ENCODE assay signal across 22 cellular contexts in genomic region chr16:48947371-48947713, GRCh38.
DNase-seq lines count a peak whose midpoint lies in the region; ATAC-seq, FAIRE-seq and TF ChIP-seq lines count a peak whose summit lies in the region.
"Had no signal": no experiment of that assay in that cellular context is flagged by ENCODE, and none has a peak within 500 bp of the region (broad histone marks: within the 10 kb centered on the region; RNA-seq: fewer than 3 reads in every experiment).

No MANE protein-coding gene starts in this region.

- H3K27ac Mint-ChIP-seq in endodermal cell, result no peak overlapping the region

- H3K9me3 ChIP-seq in SU-DHL-6 (ENCODE audit: insufficient read depth, low read length) (no peaks in the 10 kb centered on the region), transverse colon (no peaks in the 10 kb centered on the region), Peyer's patch (no peaks in the 10 kb centered on the region), endodermal cell (ENCODE audit: control insufficient read depth, low read length) (no peaks in the 10 kb centered on the region)

- H3K9me3 Mint-ChIP-seq in endodermal cell, result peaks cover 12% of the 10 kb centered on the region

- FAIRE-seq in H54 (lab: Jason Lieb, UNC), result peak; percentile 23
- FAIRE-seq: GM12892, GM19239 had no signal

- H3K4me1 ChIP-seq in transverse colon (no peaks in the 10 kb centered on the region), Peyer's patch (no peaks in the 10 kb centered on the region), endodermal cell (ENCODE audit: control insufficient read depth, insufficient read depth, low read length) (no peaks in the 10 kb centered on the region)

- in situ Hi-C loops in transverse colon (cut with MboI; ENCODE audit: low pct_ligation_motif_present in 1 of 4, low pct_unique_long_range_greater_than_20kb in 1 of 4, low sequenced_read_pairs in 3 of 4), result no loop called here

- WGBS in transverse colon (ENCODE audit: low coverage in 1 of 2), 2 donors, result 7 to 22% methylated on average over 3 of the region's 3 CpGs
- WGBS in endodermal cell (ENCODE audit: insufficient coverage in 1 of 2, insufficient read length in 1 of 2), 2 experiments, result 56 to 82% methylated on average over 1 to 3 of the region's 3 CpGs

- no peak for TF ChIP-seq CTCF in SU-DHL-6 (IDR thresholded peaks at IDR 0.05; ENCODE audit: insufficient read depth, low read length, poor library complexity, severe bottlenecking)
- no peak for TF ChIP-seq CTCF in transverse colon (IDR thresholded peaks at IDR 0.05)
- no peak for TF ChIP-seq CTCF in Peyer's patch (IDR thresholded peaks at IDR 0.05)
- TF ChIP-seq CTCF in endodermal cell (conservative IDR thresholded peaks at IDR 0.05), result no peak

- no peaks in the 10 kb centered on the region for H3F3A ChIP-seq in SU-DHL-6 (ENCODE audit: insufficient read depth)

- no peaks in the 10 kb centered on the region for H3K27me3 Mint-ChIP-seq in endodermal cell (ENCODE audit: insufficient read depth)

- peak; percentile 37 for ATAC-seq in left ventricle myocardium superior
- no peak for ATAC-seq in GM21360 (IDR thresholded peaks at IDR 0.05; ENCODE audit: unreplicated experiment)

- no peaks in the 10 kb centered on the region for H3K27me3 ChIP-seq in SU-DHL-6 (ENCODE audit: low read length)
- H3K27me3 ChIP-seq in transverse colon, result no peaks in the 10 kb centered on the region
- no peaks in the 10 kb centered on the region for H3K27me3 ChIP-seq in Peyer's patch
- H3K27me3 ChIP-seq in endodermal cell (ENCODE audit: control insufficient read depth, insufficient read depth, low read length, poor library complexity, severe bottlenecking), result no peaks in the 10 kb centered on the region

- peak overlapping the region; percentile 2 for H2AFZ ChIP-seq in SU-DHL-6 (ENCODE audit: low read depth, low read length, severe bottlenecking)

- DNase-seq in H54 (ENCODE audit: insufficient read length, low spot score), result no peak
- no peak for DNase-seq in left ventricle myocardium superior
- no peak for DNase-seq in transverse colon
- DNase-seq in Peyer's patch, result no peak
- DNase-seq in endodermal cell, result no peak
- DNase-seq: DMS153, DND-41, H9, IMR-90, KG1, MM.1S, NCI-H2029 treated with DMSO at 0.1 percent for 48 hours, NCI-H446 treated with DMSO at 0.1 percent for 48 hours, NCI-H526, NCI-H82, SIG-M5 had no signal

- H3K4me1 Mint-ChIP-seq in endodermal cell, result no peaks in the 10 kb centered on the region
- H3K4me1 Mint-ChIP-seq: H9 had no signal

- H3K4me3 Mint-ChIP-seq in endodermal cell, result no peak overlapping the region
- H3K4me3 Mint-ChIP-seq: H9 had no signal

- intact Hi-C loops in left ventricle myocardium superior (cut with micrococcal nuclease), result no loop called here
- intact Hi-C loops in transverse colon (cut with DNase I; ENCODE audit: low total_unique reads), result no loop called here

- H3K79me2 ChIP-seq in SU-DHL-6 (ENCODE audit: insufficient read depth, low read length), result no peaks in the 10 kb centered on the region

- TF ChIP-seq POLR2A in H54 (IDR thresholded peaks at IDR 0.05; ENCODE audit: low read depth, low read length), result no peak
- TF ChIP-seq POLR2A in transverse colon (IDR thresholded peaks at IDR 0.05), result no peak
- TF ChIP-seq POLR2A in Peyer's patch (IDR thresholded peaks at IDR 0.05), result no peak

- no peaks in the 10 kb centered on the region for H4K20me1 ChIP-seq in SU-DHL-6 (ENCODE audit: low read depth, low read length)

- H3K4me3 ChIP-seq in SU-DHL-6 (ENCODE audit: insufficient read depth, low read length, poor library complexity, severe bottlenecking) (no peak overlapping the region), transverse colon (no peak overlapping the region), Peyer's patch (no peak overlapping the region), endodermal cell (ENCODE audit: low read length) (no peak overlapping the region)
- H3K4me3 ChIP-seq: SK-N-MC had no signal

- no peaks in the 10 kb centered on the region for H3K36me3 Mint-ChIP-seq in endodermal cell (ENCODE audit: low read depth)

- H3K36me3 ChIP-seq in SU-DHL-6 (ENCODE audit: low read length) (no peaks in the 10 kb centered on the region), transverse colon (no peaks in the 10 kb centered on the region), Peyer's patch (no peaks in the 10 kb centered on the region), endodermal cell (ENCODE audit: control insufficient read depth, insufficient read depth, low read length) (no peaks in the 10 kb centered on the region)

- H3K4me2 ChIP-seq in SU-DHL-6 (ENCODE audit: low read depth, low read length, poor library complexity, severe bottlenecking), result no peak overlapping the region

- no peaks in the 10 kb centered on the region for H3K9me2 ChIP-seq in SU-DHL-6 (replicated peaks; ENCODE audit: insufficient read depth, low read length)

- H3K9ac ChIP-seq in SU-DHL-6 (ENCODE audit: low read length) (no peak overlapping the region), endodermal cell (ENCODE audit: extremely low read depth, low read length, poor library complexity, severe bottlenecking) (no peak overlapping the region)

- no peak for TF ChIP-seq EP300 in transverse colon (IDR thresholded peaks at IDR 0.05; ENCODE audit: low read depth)

- no peak overlapping the region for H3K27ac ChIP-seq in SU-DHL-6 (ENCODE audit: low read depth, low read length)
- peak overlapping the region in 3 of 4 donors; percentile 38 to 59 (median 53) for H3K27ac ChIP-seq in transverse colon
- H3K27ac ChIP-seq in Peyer's patch, result no peak overlapping the region
- H3K27ac ChIP-seq in endodermal cell (ENCODE audit: low read depth, low read length), result no peak overlapping the region
- H3K27ac ChIP-seq: RWPE1, SK-N-MC had no signal

Comparison
In these comparisons a context has a peak if more than half of its experiments do, and no peak if none do; other contexts are left out.
1. H3K27ac ChIP-seq: peak in transverse colon (3 of 4); none in SU-DHL-6 (single experiment), Peyer's patch (0 of 4) and endodermal cell (single experiment).